ENCODE assay signal across 6 cellular contexts in the genomic region with DNA sequence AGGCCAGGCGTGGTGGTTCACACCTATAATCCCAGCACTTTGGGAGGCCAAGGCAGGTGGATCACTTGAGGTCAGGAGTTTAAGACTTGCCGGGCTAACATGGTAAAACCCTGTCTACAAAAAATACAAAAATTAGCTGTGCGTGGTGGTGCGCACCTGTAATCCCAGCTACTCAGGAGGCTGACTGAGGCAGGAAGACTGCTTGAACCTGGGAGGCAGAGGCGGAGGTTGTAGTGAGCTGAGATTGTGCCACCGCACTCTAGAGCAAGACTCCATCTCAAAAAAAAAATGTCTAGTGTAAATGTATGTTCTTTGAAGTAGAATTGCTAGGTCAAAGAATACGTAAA. TPM values are rescaled to one million over a fixed set of nuclear protein-coding genes. Genes with fewer than 3 reads are reported as not detected.
DNase-seq lines count a peak whose midpoint lies in the region; ATAC-seq and TF ChIP-seq lines count a peak whose summit lies in the region.
"Not testable (repeated sequence)": the region's sequence is repeated elsewhere in the genome, so short reads cannot be mapped to it uniquely, and the experiment has no call there.

No MANE protein-coding gene starts in this region.

- not testable (repeated sequence) for H3K27me3 Mint-ChIP-seq in CD4-positive, CD25-positive, alpha-beta regulatory T cell; activated CD8-positive, alpha-beta T cell treated with anti-CD3 and anti-CD28 coated beads for 36 hours; activated naive CD8-positive, alpha-beta T cell treated with anti-CD3 and anti-CD28 coated beads for 36 hours; memory B cell; stimulated activated naive CD8-positive, alpha-beta T cell treated with anti-CD3 and anti-CD28 coated beads, Interleukin-15, Interleukin-2, amounts not matched to agents 100 ng/mL and 50 ng/mL, for 24 hours

- H3K4me2 ChIP-seq in OCI-LY1 (ENCODE audit: low read length), result peak overlapping the region; percentile 44

- not testable (repeated sequence) for H3K36me3 Mint-ChIP-seq in CD4-positive, CD25-positive, alpha-beta regulatory T cell; activated CD8-positive, alpha-beta T cell treated with anti-CD3 and anti-CD28 coated beads for 36 hours (ENCODE audit: low read depth); activated naive CD8-positive, alpha-beta T cell treated with anti-CD3 and anti-CD28 coated beads for 36 hours; memory B cell; stimulated activated naive CD8-positive, alpha-beta T cell treated with anti-CD3 and anti-CD28 coated beads, Interleukin-15, Interleukin-2, amounts not matched to agents 100 ng/mL and 50 ng/mL, for 24 hours (ENCODE audit: low read depth)

- not testable (repeated sequence) for H3K9ac ChIP-seq in OCI-LY1 (ENCODE audit: low read length)

- H3K4me1 Mint-ChIP-seq in CD4-positive, CD25-positive, alpha-beta regulatory T cell, result peaks cover 4 to 51% (median 18%) of the 10 kb centered on the region in 4 donors
- peaks cover 18% of the 10 kb centered on the region for H3K4me1 Mint-ChIP-seq in activated CD8-positive, alpha-beta T cell treated with anti-CD3 and anti-CD28 coated beads for 36 hours (ENCODE audit: low read depth)
- H3K4me1 Mint-ChIP-seq in activated naive CD8-positive, alpha-beta T cell treated with anti-CD3 and anti-CD28 coated beads for 36 hours, result peaks cover 22% of the 10 kb centered on the region
- H3K4me1 Mint-ChIP-seq in memory B cell, result peaks cover 27% of the 10 kb centered on the region
- H3K4me1 Mint-ChIP-seq in stimulated activated naive CD8-positive, alpha-beta T cell treated with anti-CD3 and anti-CD28 coated beads, Interleukin-15, Interleukin-2, amounts not matched to agents 100 ng/mL and 50 ng/mL, for 24 hours (ENCODE audit: low read depth), result peaks cover 22% of the 10 kb centered on the region

- H3K79me2 ChIP-seq in OCI-LY1 (ENCODE audit: insufficient read depth, low read length), result not testable (repeated sequence)

- peak overlapping the region; percentile 60 for H2AFZ ChIP-seq in OCI-LY1 (ENCODE audit: low read length)

- H3K9me3 ChIP-seq in CD4-positive, CD25-positive, alpha-beta regulatory T cell (ENCODE audit: control insufficient read depth in 2 of 2, low read length in 2 of 2); OCI-LY1 (ENCODE audit: low read length): not testable (repeated sequence)

- not testable (repeated sequence) for ATAC-seq in CD4-positive, CD25-positive, alpha-beta regulatory T cell (ENCODE audit: low read depth in 2 of 2); memory B cell (ENCODE audit: low read depth)
- peak; percentile 9 for ATAC-seq in activated CD8-positive, alpha-beta T cell treated with anti-CD3 and anti-CD28 coated beads for 36 hours

- not testable (repeated sequence) for H3K9me3 Mint-ChIP-seq in CD4-positive, CD25-positive, alpha-beta regulatory T cell; activated CD8-positive, alpha-beta T cell treated with anti-CD3 and anti-CD28 coated beads for 36 hours; activated naive CD8-positive, alpha-beta T cell treated with anti-CD3 and anti-CD28 coated beads for 36 hours; memory B cell; stimulated activated naive CD8-positive, alpha-beta T cell treated with anti-CD3 and anti-CD28 coated beads, Interleukin-15, Interleukin-2, amounts not matched to agents 100 ng/mL and 50 ng/mL, for 24 hours

- not testable (repeated sequence) for H3K27me3 ChIP-seq in CD4-positive, CD25-positive, alpha-beta regulatory T cell (ENCODE audit: control insufficient read depth, insufficient read depth, low read length); OCI-LY1 (ENCODE audit: insufficient read depth, low read length)

- H3K27ac Mint-ChIP-seq in CD4-positive, CD25-positive, alpha-beta regulatory T cell, result peak overlapping the region; percentile 98 to 99 (median 98)
- peak overlapping the region; percentile 83 for H3K27ac Mint-ChIP-seq in activated CD8-positive, alpha-beta T cell treated with anti-CD3 and anti-CD28 coated beads for 36 hours
- H3K27ac Mint-ChIP-seq in activated naive CD8-positive, alpha-beta T cell treated with anti-CD3 and anti-CD28 coated beads for 36 hours, result peak overlapping the region; percentile 71
- H3K27ac Mint-ChIP-seq in memory B cell, result peak overlapping the region; percentile 88
- peak overlapping the region; percentile 33 for H3K27ac Mint-ChIP-seq in stimulated activated naive CD8-positive, alpha-beta T cell treated with anti-CD3 and anti-CD28 coated beads, Interleukin-15, Interleukin-2, amounts not matched to agents 100 ng/mL and 50 ng/mL, for 24 hours

- DNase-seq in CD4-positive, CD25-positive, alpha-beta regulatory T cell; activated CD8-positive, alpha-beta T cell treated with anti-CD3 and anti-CD28 coated beads for 36 hours; activated naive CD8-positive, alpha-beta T cell treated with anti-CD3 and anti-CD28 coated beads for 36 hours; memory B cell (ENCODE audit: low spot score in 2 of 2): not testable (repeated sequence)

- intact Hi-C loops in activated CD8-positive, alpha-beta T cell treated with anti-CD3 and anti-CD28 coated beads for 36 hours (cut with micrococcal nuclease), result not testable (repeated sequence)

- H3K9me2 ChIP-seq in OCI-LY1 (ENCODE audit: low read depth, low read length), result not testable (repeated sequence)

- peak overlapping the region; percentile 89 for H3K27ac ChIP-seq in CD4-positive, CD25-positive, alpha-beta regulatory T cell (ENCODE audit: insufficient read depth, low read length, poor library complexity, severe bottlenecking)
- peak overlapping the region; percentile 87 for H3K27ac ChIP-seq in OCI-LY1 (ENCODE audit: low read depth, low read length, poor library complexity, severe bottlenecking)

- peak overlapping the region; percentile 83 to 88 (median 88) for H3K4me3 Mint-ChIP-seq in CD4-positive, CD25-positive, alpha-beta regulatory T cell
- peak overlapping the region; percentile 51 for H3K4me3 Mint-ChIP-seq in activated CD8-positive, alpha-beta T cell treated with anti-CD3 and anti-CD28 coated beads for 36 hours
- H3K4me3 Mint-ChIP-seq in activated naive CD8-positive, alpha-beta T cell treated with anti-CD3 and anti-CD28 coated beads for 36 hours, result not testable (repeated sequence)
- H3K4me3 Mint-ChIP-seq in memory B cell, result peak overlapping the region; percentile 74
- peak overlapping the region; percentile 78 for H3K4me3 Mint-ChIP-seq in stimulated activated naive CD8-positive, alpha-beta T cell treated with anti-CD3 and anti-CD28 coated beads, Interleukin-15, Interleukin-2, amounts not matched to agents 100 ng/mL and 50 ng/mL, for 24 hours

- H3F3A ChIP-seq in OCI-LY1 (ENCODE audit: insufficient read depth, low read length), result not testable (repeated sequence)

- H3K36me3 ChIP-seq in CD4-positive, CD25-positive, alpha-beta regulatory T cell (ENCODE audit: control insufficient read depth, insufficient read depth, low read length); OCI-LY1 (ENCODE audit: insufficient read depth, low read length): not testable (repeated sequence)

- POLR2A ChIA-PET in activated CD8-positive, alpha-beta T cell treated with anti-CD3 and anti-CD28 coated beads for 36 hours (lab: Charles Lee), result interaction anchor here (0.6 to 1.4 kb wide), 4 partner anchors 15 to 184 kb away, joined by 3 to 7 read pairs (median 4); a partner anchor contains a TSS

- H3K4me1 ChIP-seq in CD4-positive, CD25-positive, alpha-beta regulatory T cell (ENCODE audit: control insufficient read depth, insufficient read depth, low read length, poor library complexity, severe bottlenecking), result peaks cover 37% of the 10 kb centered on the region
- peaks cover 23% of the 10 kb centered on the region for H3K4me1 ChIP-seq in OCI-LY1 (ENCODE audit: insufficient read depth, low read length, severe bottlenecking)

- CTCF ChIA-PET in activated CD8-positive, alpha-beta T cell treated with anti-CD3 and anti-CD28 coated beads for 36 hours (lab: Charles Lee), result interaction anchor here (1.0 to 3.7 kb wide), 4 partner anchors 11 to 427 kb away, joined by 3 to 17 read pairs (median 10); a partner anchor contains a TSS

- H4K20me1 ChIP-seq in OCI-LY1 (ENCODE audit: insufficient read depth, low read length), result not testable (repeated sequence)

- not testable (repeated sequence) for TF ChIP-seq CTCF in OCI-LY1 (IDR thresholded peaks at IDR 0.05; ENCODE audit: low read length); activated CD8-positive, alpha-beta T cell treated with anti-CD3 and anti-CD28 coated beads for 36 hours (IDR thresholded peaks at IDR 0.05)

- peak overlapping the region; percentile 72 for H3K4me3 ChIP-seq in CD4-positive, CD25-positive, alpha-beta regulatory T cell (ENCODE audit: low read depth, low read length)
- not testable (repeated sequence) for H3K4me3 ChIP-seq in OCI-LY1 (ENCODE audit: low read depth, low read length, poor library complexity, severe bottlenecking)

RNA-seq across cellular contexts. Expression of a gene that starts 20.8 kb away (rescaled TPM):
- total RNA-seq in CD4-positive, CD25-positive, alpha-beta regulatory T cell, result 45.1 TPM
- polyA plus RNA-seq in CD4-positive, CD25-positive, alpha-beta regulatory T cell, result 100 to 1,000 TPM in 2 of 4 donors, 10 to 100 TPM in 2; 88.0 to 104 (median 97.5) TPM
- total RNA-seq in activated CD8-positive, alpha-beta T cell treated with anti-CD3 and anti-CD28 coated beads for 36 hours, result 10 to 100 TPM; 59.8 to 72.4 TPM
- total RNA-seq in activated naive CD8-positive, alpha-beta T cell treated with anti-CD3 and anti-CD28 coated beads for 36 hours, result 10 to 100 TPM; 84.8 to 94.3 TPM

RNA-seq across cellular contexts. Expression of a gene that starts 26.0 kb away (rescaled TPM):
- total RNA-seq in CD4-positive, CD25-positive, alpha-beta regulatory T cell, result 19.4 TPM
- polyA plus RNA-seq in CD4-positive, CD25-positive, alpha-beta regulatory T cell, result 10 to 100 TPM in 2 of 4 donors, 1 to 10 TPM in 2; 8.3 to 13.5 (median 11.5) TPM
- total RNA-seq in activated CD8-positive, alpha-beta T cell treated with anti-CD3 and anti-CD28 coated beads for 36 hours, result 1 to 10 TPM; 7.2 to 7.5 TPM
- 1 to 10 TPM; 4.5 to 4.6 TPM for total RNA-seq in activated naive CD8-positive, alpha-beta T cell treated with anti-CD3 and anti-CD28 coated beads for 36 hours

RNA-seq across cellular contexts. Expression of a gene that starts 29.7 kb away (rescaled TPM):
- 281 TPM for total RNA-seq in CD4-positive, CD25-positive, alpha-beta regulatory T cell
- 100 to 1,000 TPM; 251 to 314 (median 262) TPM for polyA plus RNA-seq in CD4-positive, CD25-positive, alpha-beta regulatory T cell
- total RNA-seq in activated CD8-positive, alpha-beta T cell treated with anti-CD3 and anti-CD28 coated beads for 36 hours, result 100 to 1,000 TPM; 179 to 183 TPM
- total RNA-seq in activated naive CD8-positive, alpha-beta T cell treated with anti-CD3 and anti-CD28 coated beads for 36 hours, result 100 to 1,000 TPM; 201 to 204 TPM

RNA-seq across cellular contexts. Expression of a gene that starts 44.8 kb away (rescaled TPM):
- 59.2 TPM for total RNA-seq in CD4-positive, CD25-positive, alpha-beta regulatory T cell
- polyA plus RNA-seq in CD4-positive, CD25-positive, alpha-beta regulatory T cell, result 1 to 10 TPM; 7.2 to 9.4 (median 8.1) TPM
- 10 to 100 TPM; 24.2 to 24.3 TPM for total RNA-seq in activated CD8-positive, alpha-beta T cell treated with anti-CD3 and anti-CD28 coated beads for 36 hours
- 10 to 100 TPM; 15.0 to 17.7 TPM for total RNA-seq in activated naive CD8-positive, alpha-beta T cell treated with anti-CD3 and anti-CD28 coated beads for 36 hours

RNA-seq across cellular contexts. Expression of a gene that starts 48.0 kb away (rescaled TPM):
- total RNA-seq in CD4-positive, CD25-positive, alpha-beta regulatory T cell, result 8.7 TPM
- polyA plus RNA-seq in CD4-positive, CD25-positive, alpha-beta regulatory T cell, result 1 to 10 TPM in 3 of 4 donors, under 1 TPM in 1; 0.41 to 3.9 (median 1.3) TPM
- 10 to 100 TPM; 93.4 to 96.0 TPM for total RNA-seq in activated CD8-positive, alpha-beta T cell treated with anti-CD3 and anti-CD28 coated beads for 36 hours
- 10 to 100 TPM; 74.1 to 76.9 TPM for total RNA-seq in activated naive CD8-positive, alpha-beta T cell treated with anti-CD3 and anti-CD28 coated beads for 36 hours

Comparison
In these comparisons a context has a peak if more than half of its experiments do, and no peak if none do; other contexts are left out.
1. H3K27ac Mint-ChIP-seq: peak in every context shown above with its lines; median percentile 98 in CD4-positive, CD25-positive, alpha-beta regulatory T cell; 88 in memory B cell; 83 in activated CD8-positive, alpha-beta T cell treated with anti-CD3 and anti-CD28 coated beads for 36 hours; 71 in activated naive CD8-positive, alpha-beta T cell treated with anti-CD3 and anti-CD28 coated beads for 36 hours; 33 in stimulated activated naive CD8-positive, alpha-beta T cell treated with anti-CD3 and anti-CD28 coated beads, Interleukin-15, Interleukin-2, amounts not matched to agents 100 ng/mL and 50 ng/mL, for 24 hours.